8 cellular contexts compared by ENCODE assay signal in genomic region chr17:1724869-1725641, GRCh38. TPM values are rescaled to one million over a fixed set of nuclear protein-coding genes. Genes with fewer than 3 reads are reported as not detected.
DNase-seq lines count a peak whose midpoint lies in the region; ATAC-seq and TF ChIP-seq lines count a peak whose summit lies in the region.

No MANE protein-coding gene starts in this region.

- H2BK12ac ChIP-seq in mesenchymal stem cell (ENCODE audit: low read length in 2 of 2) = peak overlapping the region in 1 of 2 experiments; percentile 40

- peak overlapping the region; percentile 86 for H2BK15ac ChIP-seq in mesenchymal stem cell (ENCODE audit: low read depth, poor library complexity, severe bottlenecking)

- H3K27me3 ChIP-seq in mesenchymal stem cell (ENCODE audit: control insufficient read depth in 1 of 2, insufficient read depth in 1 of 2, low read length in 2 of 2) (no peaks in the 10 kb centered on the region), upper lobe of left lung (no peaks in the 10 kb centered on the region)

- peak overlapping the region; percentile 62 for H2AFZ ChIP-seq in mesenchymal stem cell (ENCODE audit: low read depth, low read length)

- no peak overlapping the region for H2BK5ac ChIP-seq in mesenchymal stem cell (ENCODE audit: low read depth, low read length, poor library complexity, severe bottlenecking)

- peak overlapping the region; percentile 25 for H4K8ac ChIP-seq in mesenchymal stem cell (ENCODE audit: low read length)

- peak overlapping the region; percentile 98 for H2BK120ac ChIP-seq in mesenchymal stem cell (ENCODE audit: low read depth, low read length)

- DNase-seq in Caki2 (ENCODE audit: low read depth) (peak; percentile 7), NCI-H2171 treated with DMSO at 0.1 percent for 48 hours (lab: John Stamatoyannopoulos, UW) (peak; percentile 63), mesenchymal stem cell (no peak), upper lobe of left lung (no peak), SW 1271 (lab: John Stamatoyannopoulos, UW) (no peak), kidney glomerular epithelial cell (lab: John Stamatoyannopoulos, UW) (no peak)

- H3K4me2 ChIP-seq in mesenchymal stem cell (ENCODE audit: low read length, poor library complexity, severe bottlenecking) = peak overlapping the region; percentile 76

- TF ChIP-seq EP300 in upper lobe of left lung (IDR thresholded peaks at IDR 0.05) = no peak

- H2AK5ac ChIP-seq in mesenchymal stem cell (ENCODE audit: low read length, severe bottlenecking) = no peak overlapping the region

- peaks cover 29% of the 10 kb centered on the region for H3K4me1 ChIP-seq in mesenchymal stem cell (ENCODE audit: control insufficient read depth, insufficient read depth, low read depth, low read length)
- H3K4me1 ChIP-seq in upper lobe of left lung = peaks cover 37 to 79% (median 67%) of the 10 kb centered on the region in 4 donors

- peak overlapping the region; percentile 53 for H4K91ac ChIP-seq in mesenchymal stem cell (ENCODE audit: low read length)

- no peak for TF ChIP-seq POLR2A in upper lobe of left lung (IDR thresholded peaks at IDR 0.05)

- peak; percentile 19 for ATAC-seq in GM21723 (IDR thresholded peaks at IDR 0.05; ENCODE audit: unreplicated experiment)
- peak; percentile 16 to 71 for ATAC-seq in upper lobe of left lung (ENCODE audit: low FRiP score in 2 of 2)

- H3K9me3 ChIP-seq in mesenchymal stem cell (ENCODE audit: control insufficient read depth, low read length) (no peaks in the 10 kb centered on the region), upper lobe of left lung (no peaks in the 10 kb centered on the region)

- WGBS in mesenchymal stem cell = 30% methylated on average over 39 of the region's 51 CpGs
- WGBS in upper lobe of left lung, 2 donors = 27 to 48% methylated on average over 13 to 16 of the region's 51 CpGs

- peak overlapping the region; percentile 82 for H3K9ac ChIP-seq in mesenchymal stem cell (ENCODE audit: low read length)

- H3K18ac ChIP-seq in mesenchymal stem cell (ENCODE audit: low read depth in 1 of 2, low read length in 2 of 2) = peak overlapping the region; percentile 72 to 88

- peak in 3 of 6 experiments; percentile 20 to 49 (median 33) for TF ChIP-seq CTCF in upper lobe of left lung (IDR thresholded peaks at IDR 0.05)

- no peak overlapping the region for H3K23ac ChIP-seq in mesenchymal stem cell (ENCODE audit: low read length in 2 of 2)

- peak overlapping the region; percentile 19 for H3K27ac ChIP-seq in cingulate gyrus (ENCODE audit: low read depth, low read length)
- no peak overlapping the region for H3K27ac ChIP-seq in mesenchymal stem cell (ENCODE audit: low read length, poor library complexity, severe bottlenecking)
- H3K27ac ChIP-seq in upper lobe of left lung = peak overlapping the region; percentile 86 to 93 (median 89)

- H3K4me3 ChIP-seq in mesenchymal stem cell (ENCODE audit: insufficient read depth in 1 of 2, low read depth in 1 of 2, low read length in 2 of 2) = peak overlapping the region; percentile 72 to 84
- H3K4me3 ChIP-seq in upper lobe of left lung = peak overlapping the region; percentile 68 to 96 (median 89)

- peaks cover 26% of the 10 kb centered on the region for H3K79me1 ChIP-seq in mesenchymal stem cell (replicated peaks; ENCODE audit: low read length, poor library complexity, severe bottlenecking)

- H3K36me3 ChIP-seq in mesenchymal stem cell (ENCODE audit: control insufficient read depth in 1 of 2, insufficient read depth in 2 of 2, low read depth in 1 of 2, low read length in 2 of 2) (peaks cover 36% of the 10 kb centered on the region in 2 experiments), upper lobe of left lung (peaks cover 4 to 33% (median 27%) of the 10 kb centered on the region in 4 donors)

- H3K14ac ChIP-seq in mesenchymal stem cell (ENCODE audit: low read length in 2 of 2) = peak overlapping the region in 1 of 2 experiments; percentile 68

- H3K4ac ChIP-seq in mesenchymal stem cell (ENCODE audit: low read depth in 1 of 2, low read length in 2 of 2) = peak overlapping the region; percentile 57 to 81

- in situ Hi-C loops in Caki2 (cut with HindIII; ENCODE audit: low pct_unique_long_range_greater_than_20kb, low sequenced_read_pairs) = no loop called here

RNA-seq across cellular contexts. Expression of gene WDR81, which starts 0.6 kb away (rescaled TPM):
- 2.9 and 3.7 TPM in 2 replicates for total RNA-seq in Caki2 (2014; rRNA removed; shearing (Covaris generic); ENCODE audit: low replicate concordance)
- polyA plus RNA-seq in mesenchymal stem cell (2013, experiment 1 of 2) = 15.3 TPM
- 15.6 TPM for polyA plus RNA-seq in mesenchymal stem cell (2013, experiment 2 of 2)
- 100 to 1,000 TPM in 2 of 6 donors, 10 to 100 TPM in 4; 47.4 to 162 (median 60.8) TPM for total RNA-seq in upper lobe of left lung

RNA-seq across cellular contexts. Expression of gene TLCD2, which starts 14.9 kb away (rescaled TPM):
- total RNA-seq in Caki2 (2014; rRNA removed; shearing (Covaris generic); ENCODE audit: low replicate concordance) = 0.20 and 1.0 TPM in 2 replicates
- 5.7 TPM for polyA plus RNA-seq in mesenchymal stem cell (2013, experiment 1 of 2)
- 5.4 TPM for polyA plus RNA-seq in mesenchymal stem cell (2013, experiment 2 of 2)
- 10 to 100 TPM; 11.3 to 24.7 (median 14.9) TPM for total RNA-seq in upper lobe of left lung

RNA-seq across cellular contexts. Expression of gene SERPINF2, which starts 17.6 kb away (rescaled TPM):
- total RNA-seq in Caki2 (2014; rRNA removed; shearing (Covaris generic); ENCODE audit: low replicate concordance) = 0.14 and 0.68 TPM in 2 replicates
- polyA plus RNA-seq in mesenchymal stem cell (2013, experiment 1 of 2) = 0.03 TPM
- 0.01 TPM for polyA plus RNA-seq in mesenchymal stem cell (2013, experiment 2 of 2)
- 10 to 100 TPM in 5 of 6 donors, 1 to 10 TPM in 1; 4.6 to 48.2 (median 24.6) TPM for total RNA-seq in upper lobe of left lung

RNA-seq across cellular contexts. Expression of gene SERPINF1, which starts 36.8 kb away (rescaled TPM):
- total RNA-seq in Caki2 (2014; rRNA removed; shearing (Covaris generic); ENCODE audit: low replicate concordance) = 5.2 TPM in 1 of 2 replicates, not detected in the other
- polyA plus RNA-seq in mesenchymal stem cell (2013, experiment 1 of 2) = 83.0 TPM
- 81.2 TPM for polyA plus RNA-seq in mesenchymal stem cell (2013, experiment 2 of 2)
- total RNA-seq in upper lobe of left lung = 100 to 1,000 TPM in 4 of 6 donors, 10 to 100 TPM in 2; 69.8 to 235 (median 114) TPM

RNA-seq across cellular contexts. Expression of gene PRPF8, which starts 40.4 kb away (rescaled TPM):
- total RNA-seq in Caki2 (2014; rRNA removed; shearing (Covaris generic); ENCODE audit: low replicate concordance) = 81.9 and 102 TPM in 2 replicates
- 89.1 TPM for polyA plus RNA-seq in mesenchymal stem cell (2013, experiment 1 of 2)
- 80.8 TPM for polyA plus RNA-seq in mesenchymal stem cell (2013, experiment 2 of 2)
- 100 to 1,000 TPM; 173 to 283 (median 220) TPM for total RNA-seq in upper lobe of left lung

Comparison
In these comparisons a context has a peak if more than half of its experiments do, and no peak if none do; other contexts are left out.
1. DNase-seq: peak in Caki2 (single experiment) and NCI-H2171 treated with DMSO at 0.1 percent for 48 hours (single experiment); none in mesenchymal stem cell (single experiment), upper lobe of left lung (0 of 2), SW 1271 (0 of 2) and kidney glomerular epithelial cell (single experiment).
2. RNA of gene WDR81, which starts 0.6 kb away (total RNA-seq): 47.4 to 162 TPM in upper lobe of left lung; 2.9 to 3.7 TPM in Caki2; every median in the first group is over 10 times any median in the second.